ENCODE assay signal across 9 cellular contexts in the genomic region with DNA sequence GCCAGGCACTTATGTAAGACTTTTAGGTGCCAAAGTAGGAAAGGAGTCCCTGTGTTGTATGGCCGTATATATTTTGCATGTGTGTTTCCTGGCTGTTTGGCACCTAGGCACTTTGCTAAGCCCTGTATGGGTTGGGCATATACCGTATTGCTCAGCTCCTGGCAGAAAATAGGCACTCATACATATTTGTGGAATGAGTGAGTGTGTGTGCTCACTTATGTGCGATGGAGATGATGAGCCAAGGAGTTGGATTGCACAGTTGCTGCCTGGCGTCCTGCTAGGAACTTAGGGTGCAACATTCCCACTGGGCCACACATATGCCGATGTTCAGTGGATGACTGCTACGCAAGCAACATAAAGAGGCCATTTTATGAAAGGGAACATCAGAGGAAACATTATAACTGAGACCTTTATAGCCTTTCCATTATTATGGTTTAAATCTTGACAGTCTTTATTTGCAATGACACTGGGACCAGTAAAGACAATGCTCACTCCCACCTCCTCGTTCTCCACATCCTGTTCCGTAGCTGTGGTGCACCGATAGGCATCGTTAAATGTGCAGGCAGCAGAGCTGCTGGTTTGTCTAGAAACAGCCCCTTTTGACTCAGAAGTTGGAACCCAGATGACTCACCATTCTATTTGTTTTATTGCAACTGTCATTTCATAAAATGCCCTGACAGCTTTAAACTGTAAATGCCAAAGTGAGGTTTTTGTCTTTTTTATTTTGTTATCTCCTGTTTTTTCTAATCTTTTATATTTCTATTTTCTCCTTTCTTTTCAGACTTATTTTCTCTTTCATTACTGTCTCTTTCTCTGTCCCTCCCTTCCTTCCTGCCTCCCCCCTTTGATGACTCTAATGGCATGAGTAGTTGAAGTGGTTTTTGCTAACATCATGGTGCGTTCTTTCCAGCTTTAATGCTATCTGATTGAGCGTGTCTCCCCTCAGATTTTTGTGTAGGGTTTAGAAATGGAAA. TPM values are rescaled to one million over a fixed set of nuclear protein-coding genes. Genes with fewer than 3 reads are reported as not detected.
DNase-seq lines count a peak whose midpoint lies in the region; ATAC-seq, FAIRE-seq and TF ChIP-seq lines count a peak whose summit lies in the region.
"Had no signal": no experiment of that assay in that cellular context is flagged by ENCODE, and none has a peak within 500 bp of the region (broad histone marks: within the 10 kb centered on the region; RNA-seq: fewer than 3 reads in every experiment).

No MANE protein-coding gene starts in this region.

- TF ChIP-seq POLR2A in GM12892 (IDR thresholded peaks at IDR 0.05; ENCODE audit: low read depth, low read length) = no peak

- peak; percentile 59 for DNase-seq in GM12892 (ENCODE audit: insufficient read length)
- DNase-seq in NCI-H69 (lab: John Stamatoyannopoulos, UW) = peak; percentile 58
- peak; percentile 68 for DNase-seq in activated CD8-positive, alpha-beta memory T cell treated with anti-CD3 and anti-CD28 coated beads, Interleukin-2, amount 50 U/mL, for 1 hour (ENCODE audit: extremely low read depth)
- DNase-seq in fibroblast of mammary gland (ENCODE audit: low read depth) = peak; percentile 92
- peak; percentile 37 to 52 for DNase-seq in stimulated activated CD4-positive, alpha-beta T cell treated with anti-CD3 and anti-CD28 coated beads, Interleukin-1b, Interleukin-23, amount 100 ng/mL, for 1 hour (ENCODE audit: low read depth in 2 of 2)
- no peak for DNase-seq in SHP77 treated with DMSO at 0.1 percent for 48 hours (lab: John Stamatoyannopoulos, UW)
- no peak for DNase-seq in NCI-H1105 treated with DMSO at 0.1 percent for 48 hours (lab: John Stamatoyannopoulos, UW)
- DNase-seq: heart right ventricle had no signal

- peak overlapping the region; percentile 24 for H3K4me3 ChIP-seq in fibroblast of mammary gland (ENCODE audit: control insufficient read depth, low read depth, low read length)
- H3K4me3 ChIP-seq: heart right ventricle had no signal

- FAIRE-seq in GM12892 (lab: Jason Lieb, UNC) = peak; percentile 94

- ATAC-seq in HG02610 (IDR thresholded peaks at IDR 0.05; ENCODE audit: unreplicated experiment) = peak; percentile 82

- no peak for TF ChIP-seq CTCF in fibroblast of mammary gland (conservative IDR thresholded peaks at IDR 0.05; ENCODE audit: control insufficient read depth, insufficient read depth, low read depth, low read length)

RNA-seq across cellular contexts. Expression of a gene that starts 36.1 kb away (rescaled TPM):
- 10.7 TPM for polyA plus RNA-seq in GM12892 (2012; ENCODE audit: missing spikeins)

RNA-seq across cellular contexts. Expression of a gene that starts 38.5 kb away (rescaled TPM):
- polyA plus RNA-seq in GM12892 (2012; ENCODE audit: missing spikeins) = 37.9 TPM

Comparison
In these comparisons a context has a peak if more than half of its experiments do, and no peak if none do; other contexts are left out.
1. DNase-seq: peak in GM12892 (single experiment), NCI-H69 (single experiment), activated CD8-positive, alpha-beta memory T cell treated with anti-CD3 and anti-CD28 coated beads, Interleukin-2, amount 50 U/mL, for 1 hour (single experiment), fibroblast of mammary gland (single experiment) and stimulated activated CD4-positive, alpha-beta T cell treated with anti-CD3 and anti-CD28 coated beads, Interleukin-1b, Interleukin-23, amount 100 ng/mL, for 1 hour (2 of 2); none in SHP77 treated with DMSO at 0.1 percent for 48 hours (single experiment) and NCI-H1105 treated with DMSO at 0.1 percent for 48 hours (single experiment).